In genomic region chr15:74585857-74586256, GRCh38 we compare ENCODE assay signal across 1 cellular context.
TF ChIP-seq lines count a peak whose summit lies in the region.

No MANE protein-coding gene starts in this region.

TF ChIP-seq in SK-N-SH treated with all-trans-retinoic acid at 6 μM for 48 hours, 23 proteins besides CTCF, POLR2A, EP300 and RAD21 (continued from another document):
- TF ChIP-seq, protein P1, sequence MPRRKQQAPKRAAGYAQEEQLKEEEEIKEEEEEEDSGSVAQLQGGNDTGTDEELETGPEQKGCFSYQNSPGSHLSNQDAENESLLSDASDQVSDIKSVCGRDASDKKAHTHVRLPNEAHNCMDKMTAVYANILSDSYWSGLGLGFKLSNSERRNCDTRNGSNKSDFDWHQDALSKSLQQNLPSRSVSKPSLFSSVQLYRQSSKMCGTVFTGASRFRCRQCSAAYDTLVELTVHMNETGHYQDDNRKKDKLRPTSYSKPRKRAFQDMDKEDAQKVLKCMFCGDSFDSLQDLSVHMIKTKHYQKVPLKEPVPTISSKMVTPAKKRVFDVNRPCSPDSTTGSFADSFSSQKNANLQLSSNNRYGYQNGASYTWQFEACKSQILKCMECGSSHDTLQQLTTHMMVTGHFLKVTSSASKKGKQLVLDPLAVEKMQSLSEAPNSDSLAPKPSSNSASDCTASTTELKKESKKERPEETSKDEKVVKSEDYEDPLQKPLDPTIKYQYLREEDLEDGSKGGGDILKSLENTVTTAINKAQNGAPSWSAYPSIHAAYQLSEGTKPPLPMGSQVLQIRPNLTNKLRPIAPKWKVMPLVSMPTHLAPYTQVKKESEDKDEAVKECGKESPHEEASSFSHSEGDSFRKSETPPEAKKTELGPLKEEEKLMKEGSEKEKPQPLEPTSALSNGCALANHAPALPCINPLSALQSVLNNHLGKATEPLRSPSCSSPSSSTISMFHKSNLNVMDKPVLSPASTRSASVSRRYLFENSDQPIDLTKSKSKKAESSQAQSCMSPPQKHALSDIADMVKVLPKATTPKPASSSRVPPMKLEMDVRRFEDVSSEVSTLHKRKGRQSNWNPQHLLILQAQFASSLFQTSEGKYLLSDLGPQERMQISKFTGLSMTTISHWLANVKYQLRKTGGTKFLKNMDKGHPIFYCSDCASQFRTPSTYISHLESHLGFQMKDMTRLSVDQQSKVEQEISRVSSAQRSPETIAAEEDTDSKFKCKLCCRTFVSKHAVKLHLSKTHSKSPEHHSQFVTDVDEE (CRISPR knock-in tag; IDR thresholded peaks at IDR 0.05) = no peak
- TF ChIP-seq SNAI2 (CRISPR knock-in tag; IDR thresholded peaks at IDR 0.05) (no peak), ARNTL (CRISPR knock-in tag; IDR thresholded peaks at IDR 0.05; ENCODE audit: borderline replicate concordance, low read depth) (no peak), TOX (CRISPR knock-in tag; IDR thresholded peaks at IDR 0.05; ENCODE audit: borderline replicate concordance) (no peak), BACH2 (CRISPR knock-in tag; IDR thresholded peaks at IDR 0.05; ENCODE audit: borderline replicate concordance) (no peak), GLIS3 (CRISPR knock-in tag; IDR thresholded peaks at IDR 0.05) (no peak), RARB (CRISPR knock-in tag; IDR thresholded peaks at IDR 0.05) (no peak)
